2 cellular contexts compared by ENCODE assay signal in genomic region chr2:217684431-217685254, GRCh38.
TF ChIP-seq lines count a peak whose summit lies in the region.

No MANE protein-coding gene starts in this region.

TF ChIP-seq in SK-N-SH, 30 proteins besides CTCF, POLR2A, EP300 and RAD21 (continued from another document):
- TF ChIP-seq ZBTB33 (IDR thresholded peaks at IDR 0.05; ENCODE audit: borderline replicate concordance, low read depth) (no peak), TAF1 (IDR thresholded peaks at IDR 0.05; ENCODE audit: borderline replicate concordance, low read depth, low read length) (no peak), RCOR1 (IDR thresholded peaks at IDR 0.05; ENCODE audit: low read length) (no peak), RXRA (IDR thresholded peaks at IDR 0.05; ENCODE audit: borderline replicate concordance, low read depth) (no peak)

TF ChIP-seq in SK-N-SH treated with all-trans-retinoic acid at 6 μM for 48 hours, 23 proteins besides CTCF, POLR2A, EP300 and RAD21 (continued from another document):
- TF ChIP-seq, protein P1, sequence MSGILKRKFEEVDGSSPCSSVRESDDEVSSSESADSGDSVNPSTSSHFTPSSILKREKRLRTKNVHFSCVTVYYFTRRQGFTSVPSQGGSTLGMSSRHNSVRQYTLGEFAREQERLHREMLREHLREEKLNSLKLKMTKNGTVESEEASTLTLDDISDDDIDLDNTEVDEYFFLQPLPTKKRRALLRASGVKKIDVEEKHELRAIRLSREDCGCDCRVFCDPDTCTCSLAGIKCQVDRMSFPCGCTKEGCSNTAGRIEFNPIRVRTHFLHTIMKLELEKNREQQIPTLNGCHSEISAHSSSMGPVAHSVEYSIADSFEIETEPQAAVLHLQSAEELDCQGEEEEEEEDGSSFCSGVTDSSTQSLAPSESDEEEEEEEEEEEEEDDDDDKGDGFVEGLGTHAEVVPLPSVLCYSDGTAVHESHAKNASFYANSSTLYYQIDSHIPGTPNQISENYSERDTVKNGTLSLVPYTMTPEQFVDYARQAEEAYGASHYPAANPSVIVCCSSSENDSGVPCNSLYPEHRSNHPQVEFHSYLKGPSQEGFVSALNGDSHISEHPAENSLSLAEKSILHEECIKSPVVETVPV (CRISPR knock-in tag; IDR thresholded peaks at IDR 0.05): no peak
- TF ChIP-seq GLIS3 (CRISPR knock-in tag; IDR thresholded peaks at IDR 0.05): no peak
- TF ChIP-seq RARB (CRISPR knock-in tag; IDR thresholded peaks at IDR 0.05): no peak
- no peak for TF ChIP-seq ARNTL (CRISPR knock-in tag; IDR thresholded peaks at IDR 0.05; ENCODE audit: borderline replicate concordance, low read depth)
- TF ChIP-seq ISL1 (CRISPR knock-in tag; IDR thresholded peaks at IDR 0.05): no peak
- no peak for TF ChIP-seq ZFP3 (CRISPR knock-in tag; IDR thresholded peaks at IDR 0.05)
- TF ChIP-seq BACH2 (CRISPR knock-in tag; IDR thresholded peaks at IDR 0.05; ENCODE audit: borderline replicate concordance): no peak
- TF ChIP-seq OSR1 (CRISPR knock-in tag; IDR thresholded peaks at IDR 0.05): no peak
- no peak for TF ChIP-seq TSHZ2 (CRISPR knock-in tag; IDR thresholded peaks at IDR 0.05)
TF ChIP-seq in SK-N-SH treated with all-trans-retinoic acid at 6 μM for 48 hours: peak in this region for 0.
